1 cellular context compared by ENCODE assay signal in the genomic region with DNA sequence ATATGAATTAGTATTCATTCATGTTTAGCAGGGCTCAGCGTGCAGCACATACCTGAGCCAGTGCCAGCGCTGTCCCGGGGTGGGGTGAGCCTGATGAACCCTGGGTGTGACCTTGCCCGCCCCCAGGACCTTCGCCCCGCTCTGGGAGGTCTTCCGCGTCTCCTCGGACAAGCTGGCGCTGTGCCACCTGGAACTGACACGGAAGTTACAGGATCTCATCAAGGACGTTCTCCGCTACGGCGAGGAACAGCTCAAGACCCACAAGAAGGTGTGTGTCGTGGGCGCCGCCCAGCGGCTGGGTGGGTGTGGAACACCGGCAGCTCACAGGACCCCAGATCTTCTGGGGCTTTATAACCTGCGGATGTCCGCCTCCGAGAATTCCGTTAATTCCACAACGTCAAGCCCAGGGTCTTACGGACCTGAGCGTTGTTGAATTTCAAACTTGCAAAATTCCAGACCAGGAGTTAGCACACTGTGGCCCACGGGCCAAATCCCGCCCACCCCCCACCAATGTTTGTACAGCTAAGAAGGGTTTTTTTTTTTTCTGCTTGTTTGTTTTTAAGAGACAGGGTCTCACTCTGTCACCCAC.
TF ChIP-seq lines count a peak whose summit lies in the region.

No MANE protein-coding gene starts in this region.

TF ChIP-seq in HepG2, 621 proteins besides CTCF, POLR2A, EP300 and RAD21 (continued from another document and continues in another):
- TF ChIP-seq, protein P1, sequence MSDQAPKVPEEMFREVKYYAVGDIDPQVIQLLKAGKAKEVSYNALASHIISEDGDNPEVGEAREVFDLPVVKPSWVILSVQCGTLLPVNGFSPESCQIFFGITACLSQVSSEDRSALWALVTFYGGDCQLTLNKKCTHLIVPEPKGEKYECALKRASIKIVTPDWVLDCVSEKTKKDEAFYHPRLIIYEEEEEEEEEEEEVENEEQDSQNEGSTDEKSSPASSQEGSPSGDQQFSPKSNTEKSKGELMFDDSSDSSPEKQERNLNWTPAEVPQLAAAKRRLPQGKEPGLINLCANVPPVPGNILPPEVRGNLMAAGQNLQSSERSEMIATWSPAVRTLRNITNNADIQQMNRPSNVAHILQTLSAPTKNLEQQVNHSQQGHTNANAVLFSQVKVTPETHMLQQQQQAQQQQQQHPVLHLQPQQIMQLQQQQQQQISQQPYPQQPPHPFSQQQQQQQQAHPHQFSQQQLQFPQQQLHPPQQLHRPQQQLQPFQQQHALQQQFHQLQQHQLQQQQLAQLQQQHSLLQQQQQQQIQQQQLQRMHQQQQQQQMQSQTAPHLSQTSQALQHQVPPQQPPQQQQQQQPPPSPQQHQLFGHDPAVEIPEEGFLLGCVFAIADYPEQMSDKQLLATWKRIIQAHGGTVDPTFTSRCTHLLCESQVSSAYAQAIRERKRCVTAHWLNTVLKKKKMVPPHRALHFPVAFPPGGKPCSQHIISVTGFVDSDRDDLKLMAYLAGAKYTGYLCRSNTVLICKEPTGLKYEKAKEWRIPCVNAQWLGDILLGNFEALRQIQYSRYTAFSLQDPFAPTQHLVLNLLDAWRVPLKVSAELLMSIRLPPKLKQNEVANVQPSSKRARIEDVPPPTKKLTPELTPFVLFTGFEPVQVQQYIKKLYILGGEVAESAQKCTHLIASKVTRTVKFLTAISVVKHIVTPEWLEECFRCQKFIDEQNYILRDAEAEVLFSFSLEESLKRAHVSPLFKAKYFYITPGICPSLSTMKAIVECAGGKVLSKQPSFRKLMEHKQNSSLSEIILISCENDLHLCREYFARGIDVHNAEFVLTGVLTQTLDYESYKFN (CRISPR knock-in tag; conservative IDR thresholded peaks at IDR 0.05): peak; percentile 76
- TF ChIP-seq ZNF883 (CRISPR knock-in tag; IDR thresholded peaks at IDR 0.05; ENCODE audit: not compliant biosample characterization) (peak; percentile 40), FOXK1 (CRISPR knock-in tag; IDR thresholded peaks at IDR 0.05; ENCODE audit: borderline replicate concordance, low read depth) (no peak), ZNF292 (CRISPR knock-in tag; IDR thresholded peaks at IDR 0.05; ENCODE audit: borderline replicate concordance, low read depth) (no peak), SAP130 (CRISPR knock-in tag; IDR thresholded peaks at IDR 0.05; ENCODE audit: low read depth) (peak; percentile 73; the same call in 1 of the 2 replicates), ZNF788 (CRISPR knock-in tag; IDR thresholded peaks at IDR 0.05; ENCODE audit: borderline replicate concordance) (peak; percentile 81; the same call in 1 of the 2 replicates), CHCHD3 (CRISPR knock-in tag; IDR thresholded peaks at IDR 0.05) (no peak), BHLHE40 (IDR thresholded peaks at IDR 0.05; ENCODE audit: low read length) (no peak), ZBTB21 (CRISPR knock-in tag; IDR thresholded peaks at IDR 0.05) (no peak), TAF15 (IDR thresholded peaks at IDR 0.05; ENCODE audit: low read depth, low read length, poor library complexity, severe bottlenecking) (no peak), SPEN (CRISPR knock-in tag; IDR thresholded peaks at IDR 0.05; ENCODE audit: low read depth) (peak; percentile 65; the same call in 1 of the 2 replicates), ZNF34 (CRISPR knock-in tag; IDR thresholded peaks at IDR 0.05; ENCODE audit: borderline replicate concordance) (no peak), ASH2L (IDR thresholded peaks at IDR 0.05; ENCODE audit: insufficient read length, low read depth, low read length) (peak; percentile 22), ZNF773 (CRISPR knock-in tag; IDR thresholded peaks at IDR 0.05; ENCODE audit: borderline replicate concordance) (no peak), ZC3H13 (CRISPR knock-in tag; IDR thresholded peaks at IDR 0.05) (no peak), ZNF12 (CRISPR knock-in tag; IDR thresholded peaks at IDR 0.05) (no peak), ZNF660 (CRISPR knock-in tag; IDR thresholded peaks at IDR 0.05; ENCODE audit: borderline replicate concordance, low read depth) (no peak), ZNF766 (CRISPR knock-in tag; IDR thresholded peaks at IDR 0.05; ENCODE audit: borderline replicate concordance) (peak; percentile 61; the same call in 1 of the 2 replicates), ZNF713 (CRISPR knock-in tag; IDR thresholded peaks at IDR 0.05) (no peak), MYNN (CRISPR knock-in tag; IDR thresholded peaks at IDR 0.05; ENCODE audit: low read depth) (no peak), ZNF335 (CRISPR knock-in tag; IDR thresholded peaks at IDR 0.05) (no peak), TBX3 (IDR thresholded peaks at IDR 0.05; ENCODE audit: borderline replicate concordance) (no peak), ZNF598 (CRISPR knock-in tag; IDR thresholded peaks at IDR 0.05; ENCODE audit: borderline replicate concordance) (0 out of 2 replicates have a peak, but pooled peaks have one; percentile 54), AGO1 (IDR thresholded peaks at IDR 0.05; ENCODE audit: low read depth, low read length, poor library complexity, severe bottlenecking) (peak; percentile 60)
- TF ChIP-seq, protein P2, sequence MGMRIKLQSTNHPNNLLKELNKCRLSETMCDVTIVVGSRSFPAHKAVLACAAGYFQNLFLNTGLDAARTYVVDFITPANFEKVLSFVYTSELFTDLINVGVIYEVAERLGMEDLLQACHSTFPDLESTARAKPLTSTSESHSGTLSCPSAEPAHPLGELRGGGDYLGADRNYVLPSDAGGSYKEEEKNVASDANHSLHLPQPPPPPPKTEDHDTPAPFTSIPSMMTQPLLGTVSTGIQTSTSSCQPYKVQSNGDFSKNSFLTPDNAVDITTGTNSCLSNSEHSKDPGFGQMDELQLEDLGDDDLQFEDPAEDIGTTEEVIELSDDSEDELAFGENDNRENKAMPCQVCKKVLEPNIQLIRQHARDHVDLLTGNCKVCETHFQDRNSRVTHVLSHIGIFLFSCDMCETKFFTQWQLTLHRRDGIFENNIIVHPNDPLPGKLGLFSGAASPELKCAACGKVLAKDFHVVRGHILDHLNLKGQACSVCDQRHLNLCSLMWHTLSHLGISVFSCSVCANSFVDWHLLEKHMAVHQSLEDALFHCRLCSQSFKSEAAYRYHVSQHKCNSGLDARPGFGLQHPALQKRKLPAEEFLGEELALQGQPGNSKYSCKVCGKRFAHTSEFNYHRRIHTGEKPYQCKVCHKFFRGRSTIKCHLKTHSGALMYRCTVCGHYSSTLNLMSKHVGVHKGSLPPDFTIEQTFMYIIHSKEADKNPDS (CRISPR knock-in tag; IDR thresholded peaks at IDR 0.05): no peak
- TF ChIP-seq, protein P3, sequence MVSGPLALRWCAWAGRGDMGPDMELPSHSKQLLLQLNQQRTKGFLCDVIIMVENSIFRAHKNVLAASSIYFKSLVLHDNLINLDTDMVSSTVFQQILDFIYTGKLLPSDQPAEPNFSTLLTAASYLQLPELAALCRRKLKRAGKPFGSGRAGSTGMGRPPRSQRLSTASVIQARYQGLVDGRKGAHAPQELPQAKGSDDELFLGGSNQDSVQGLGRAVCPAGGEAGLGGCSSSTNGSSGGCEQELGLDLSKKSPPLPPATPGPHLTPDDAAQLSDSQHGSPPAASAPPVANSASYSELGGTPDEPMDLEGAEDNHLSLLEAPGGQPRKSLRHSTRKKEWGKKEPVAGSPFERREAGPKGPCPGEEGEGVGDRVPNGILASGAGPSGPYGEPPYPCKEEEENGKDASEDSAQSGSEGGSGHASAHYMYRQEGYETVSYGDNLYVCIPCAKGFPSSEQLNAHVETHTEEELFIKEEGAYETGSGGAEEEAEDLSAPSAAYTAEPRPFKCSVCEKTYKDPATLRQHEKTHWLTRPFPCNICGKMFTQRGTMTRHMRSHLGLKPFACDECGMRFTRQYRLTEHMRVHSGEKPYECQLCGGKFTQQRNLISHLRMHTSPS (CRISPR knock-in tag; IDR thresholded peaks at IDR 0.05; ENCODE audit: low read depth): peak; percentile 64
- TF ChIP-seq, protein P4, sequence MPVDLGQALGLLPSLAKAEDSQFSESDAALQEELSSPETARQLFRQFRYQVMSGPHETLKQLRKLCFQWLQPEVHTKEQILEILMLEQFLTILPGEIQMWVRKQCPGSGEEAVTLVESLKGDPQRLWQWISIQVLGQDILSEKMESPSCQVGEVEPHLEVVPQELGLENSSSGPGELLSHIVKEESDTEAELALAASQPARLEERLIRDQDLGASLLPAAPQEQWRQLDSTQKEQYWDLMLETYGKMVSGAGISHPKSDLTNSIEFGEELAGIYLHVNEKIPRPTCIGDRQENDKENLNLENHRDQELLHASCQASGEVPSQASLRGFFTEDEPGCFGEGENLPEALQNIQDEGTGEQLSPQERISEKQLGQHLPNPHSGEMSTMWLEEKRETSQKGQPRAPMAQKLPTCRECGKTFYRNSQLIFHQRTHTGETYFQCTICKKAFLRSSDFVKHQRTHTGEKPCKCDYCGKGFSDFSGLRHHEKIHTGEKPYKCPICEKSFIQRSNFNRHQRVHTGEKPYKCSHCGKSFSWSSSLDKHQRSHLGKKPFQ (CRISPR knock-in tag; IDR thresholded peaks at IDR 0.05; ENCODE audit: insufficient replicate concordance): no peak
- TF ChIP-seq, protein P5, sequence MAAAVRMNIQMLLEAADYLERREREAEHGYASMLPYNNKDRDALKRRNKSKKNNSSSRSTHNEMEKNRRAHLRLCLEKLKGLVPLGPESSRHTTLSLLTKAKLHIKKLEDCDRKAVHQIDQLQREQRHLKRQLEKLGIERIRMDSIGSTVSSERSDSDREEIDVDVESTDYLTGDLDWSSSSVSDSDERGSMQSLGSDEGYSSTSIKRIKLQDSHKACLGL (CRISPR knock-in tag; IDR thresholded peaks at IDR 0.05): no peak; the same call in 1 of the 2 replicates
- TF ChIP-seq, protein P6, sequence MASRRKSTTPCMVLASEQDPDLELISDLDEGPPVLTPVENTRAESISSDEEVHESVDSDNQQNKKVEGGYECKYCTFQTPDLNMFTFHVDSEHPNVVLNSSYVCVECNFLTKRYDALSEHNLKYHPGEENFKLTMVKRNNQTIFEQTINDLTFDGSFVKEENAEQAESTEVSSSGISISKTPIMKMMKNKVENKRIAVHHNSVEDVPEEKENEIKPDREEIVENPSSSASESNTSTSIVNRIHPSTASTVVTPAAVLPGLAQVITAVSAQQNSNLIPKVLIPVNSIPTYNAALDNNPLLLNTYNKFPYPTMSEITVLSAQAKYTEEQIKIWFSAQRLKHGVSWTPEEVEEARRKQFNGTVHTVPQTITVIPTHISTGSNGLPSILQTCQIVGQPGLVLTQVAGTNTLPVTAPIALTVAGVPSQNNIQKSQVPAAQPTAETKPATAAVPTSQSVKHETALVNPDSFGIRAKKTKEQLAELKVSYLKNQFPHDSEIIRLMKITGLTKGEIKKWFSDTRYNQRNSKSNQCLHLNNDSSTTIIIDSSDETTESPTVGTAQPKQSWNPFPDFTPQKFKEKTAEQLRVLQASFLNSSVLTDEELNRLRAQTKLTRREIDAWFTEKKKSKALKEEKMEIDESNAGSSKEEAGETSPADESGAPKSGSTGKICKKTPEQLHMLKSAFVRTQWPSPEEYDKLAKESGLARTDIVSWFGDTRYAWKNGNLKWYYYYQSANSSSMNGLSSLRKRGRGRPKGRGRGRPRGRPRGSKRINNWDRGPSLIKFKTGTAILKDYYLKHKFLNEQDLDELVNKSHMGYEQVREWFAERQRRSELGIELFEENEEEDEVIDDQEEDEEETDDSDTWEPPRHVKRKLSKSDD (CRISPR knock-in tag; IDR thresholded peaks at IDR 0.05; ENCODE audit: low read depth): 0 out of 2 replicates have a peak, but pooled peaks have one; percentile 27
- TF ChIP-seq, protein P7, sequence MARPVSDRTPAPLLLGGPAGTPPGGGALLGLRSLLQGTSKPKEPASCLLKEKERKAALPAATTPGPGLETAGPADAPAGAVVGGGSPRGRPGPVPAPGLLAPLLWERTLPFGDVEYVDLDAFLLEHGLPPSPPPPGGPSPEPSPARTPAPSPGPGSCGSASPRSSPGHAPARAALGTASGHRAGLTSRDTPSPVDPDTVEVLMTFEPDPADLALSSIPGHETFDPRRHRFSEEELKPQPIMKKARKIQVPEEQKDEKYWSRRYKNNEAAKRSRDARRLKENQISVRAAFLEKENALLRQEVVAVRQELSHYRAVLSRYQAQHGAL (CRISPR knock-in tag; IDR thresholded peaks at IDR 0.05; ENCODE audit: not compliant biosample characterization): no peak
